1 cellular context compared by ENCODE assay signal in the genomic region with DNA sequence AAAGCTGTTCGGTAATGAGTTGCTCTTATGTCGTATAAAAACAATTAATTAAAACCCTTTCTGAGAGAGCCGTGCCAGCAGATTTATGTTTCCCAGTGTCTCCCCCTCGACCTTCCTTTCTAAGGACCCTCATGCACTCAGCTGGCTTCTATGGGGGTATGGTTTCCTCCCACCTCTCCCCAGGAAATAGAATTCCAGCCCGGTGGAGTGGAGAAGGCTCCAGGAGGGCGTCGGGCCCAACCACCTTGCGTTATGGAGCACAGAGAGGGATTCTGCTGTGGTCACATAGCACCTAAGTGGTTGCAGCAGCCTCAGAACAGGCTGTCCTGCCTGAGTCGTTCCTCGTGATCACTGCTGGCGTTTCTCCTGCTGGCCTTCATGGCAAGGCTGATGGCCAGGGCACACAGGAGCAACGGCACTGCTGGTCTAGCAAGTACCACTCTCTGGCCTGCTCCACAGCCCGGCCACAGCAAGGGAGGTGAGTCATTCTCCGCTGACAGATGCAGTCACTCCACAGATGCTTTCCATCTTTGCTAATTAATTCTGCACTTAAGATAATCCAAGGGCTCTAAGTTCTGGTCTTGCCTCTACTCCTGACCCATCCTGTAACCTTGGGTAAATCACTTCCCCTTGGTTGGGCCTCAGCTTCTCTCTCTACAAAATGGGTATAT.
TF ChIP-seq lines count a peak whose summit lies in the region.

No MANE protein-coding gene starts in this region.

TF ChIP-seq in K562, 482 proteins besides CTCF, POLR2A, EP300 and RAD21 (continued from another document):
- TF ChIP-seq, protein P1, sequence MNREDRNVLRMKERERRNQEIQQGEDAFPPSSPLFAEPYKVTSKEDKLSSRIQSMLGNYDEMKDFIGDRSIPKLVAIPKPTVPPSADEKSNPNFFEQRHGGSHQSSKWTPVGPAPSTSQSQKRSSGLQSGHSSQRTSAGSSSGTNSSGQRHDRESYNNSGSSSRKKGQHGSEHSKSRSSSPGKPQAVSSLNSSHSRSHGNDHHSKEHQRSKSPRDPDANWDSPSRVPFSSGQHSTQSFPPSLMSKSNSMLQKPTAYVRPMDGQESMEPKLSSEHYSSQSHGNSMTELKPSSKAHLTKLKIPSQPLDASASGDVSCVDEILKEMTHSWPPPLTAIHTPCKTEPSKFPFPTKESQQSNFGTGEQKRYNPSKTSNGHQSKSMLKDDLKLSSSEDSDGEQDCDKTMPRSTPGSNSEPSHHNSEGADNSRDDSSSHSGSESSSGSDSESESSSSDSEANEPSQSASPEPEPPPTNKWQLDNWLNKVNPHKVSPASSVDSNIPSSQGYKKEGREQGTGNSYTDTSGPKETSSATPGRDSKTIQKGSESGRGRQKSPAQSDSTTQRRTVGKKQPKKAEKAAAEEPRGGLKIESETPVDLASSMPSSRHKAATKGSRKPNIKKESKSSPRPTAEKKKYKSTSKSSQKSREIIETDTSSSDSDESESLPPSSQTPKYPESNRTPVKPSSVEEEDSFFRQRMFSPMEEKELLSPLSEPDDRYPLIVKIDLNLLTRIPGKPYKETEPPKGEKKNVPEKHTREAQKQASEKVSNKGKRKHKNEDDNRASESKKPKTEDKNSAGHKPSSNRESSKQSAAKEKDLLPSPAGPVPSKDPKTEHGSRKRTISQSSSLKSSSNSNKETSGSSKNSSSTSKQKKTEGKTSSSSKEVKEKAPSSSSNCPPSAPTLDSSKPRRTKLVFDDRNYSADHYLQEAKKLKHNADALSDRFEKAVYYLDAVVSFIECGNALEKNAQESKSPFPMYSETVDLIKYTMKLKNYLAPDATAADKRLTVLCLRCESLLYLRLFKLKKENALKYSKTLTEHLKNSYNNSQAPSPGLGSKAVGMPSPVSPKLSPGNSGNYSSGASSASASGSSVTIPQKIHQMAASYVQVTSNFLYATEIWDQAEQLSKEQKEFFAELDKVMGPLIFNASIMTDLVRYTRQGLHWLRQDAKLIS (CRISPR knock-in tag; IDR thresholded peaks at IDR 0.05): no peak
- peak; percentile 75 for TF ChIP-seq MEIS2 (IDR thresholded peaks at IDR 0.05; ENCODE audit: partially characterized antibody)
- TF ChIP-seq FOSL1 (tag; conservative IDR thresholded peaks at IDR 0.05): peak; percentile 71
- peak; percentile 50; the same call in 1 of the 2 replicates for TF ChIP-seq JUND (IDR thresholded peaks at IDR 0.05; ENCODE audit: borderline replicate concordance, low read depth, low read length)
- peak; percentile 72; the same call in 2 of the 3 replicates for TF ChIP-seq JUND (tag; IDR thresholded peaks at IDR 0.05; ENCODE audit: borderline replicate concordance, low read depth, low read length)
- 0 out of 2 replicates have a peak, but pooled peaks have one; percentile 40 for TF ChIP-seq JUN (IDR thresholded peaks at IDR 0.05; ENCODE audit: borderline replicate concordance, low read depth, low read length)
- TF ChIP-seq JUN (CRISPR knock-in tag; IDR thresholded peaks at IDR 0.05; ENCODE audit: borderline replicate concordance): no peak
- TF ChIP-seq JUNB (CRISPR knock-in tag; conservative IDR thresholded peaks at IDR 0.05): no peak
- TF ChIP-seq ATF3 (IDR thresholded peaks at IDR 0.05): peak; percentile 64
- no peak for TF ChIP-seq ATF3 (CRISPR knock-in tag; conservative IDR thresholded peaks at IDR 0.05)
- TF ChIP-seq, protein P2, sequence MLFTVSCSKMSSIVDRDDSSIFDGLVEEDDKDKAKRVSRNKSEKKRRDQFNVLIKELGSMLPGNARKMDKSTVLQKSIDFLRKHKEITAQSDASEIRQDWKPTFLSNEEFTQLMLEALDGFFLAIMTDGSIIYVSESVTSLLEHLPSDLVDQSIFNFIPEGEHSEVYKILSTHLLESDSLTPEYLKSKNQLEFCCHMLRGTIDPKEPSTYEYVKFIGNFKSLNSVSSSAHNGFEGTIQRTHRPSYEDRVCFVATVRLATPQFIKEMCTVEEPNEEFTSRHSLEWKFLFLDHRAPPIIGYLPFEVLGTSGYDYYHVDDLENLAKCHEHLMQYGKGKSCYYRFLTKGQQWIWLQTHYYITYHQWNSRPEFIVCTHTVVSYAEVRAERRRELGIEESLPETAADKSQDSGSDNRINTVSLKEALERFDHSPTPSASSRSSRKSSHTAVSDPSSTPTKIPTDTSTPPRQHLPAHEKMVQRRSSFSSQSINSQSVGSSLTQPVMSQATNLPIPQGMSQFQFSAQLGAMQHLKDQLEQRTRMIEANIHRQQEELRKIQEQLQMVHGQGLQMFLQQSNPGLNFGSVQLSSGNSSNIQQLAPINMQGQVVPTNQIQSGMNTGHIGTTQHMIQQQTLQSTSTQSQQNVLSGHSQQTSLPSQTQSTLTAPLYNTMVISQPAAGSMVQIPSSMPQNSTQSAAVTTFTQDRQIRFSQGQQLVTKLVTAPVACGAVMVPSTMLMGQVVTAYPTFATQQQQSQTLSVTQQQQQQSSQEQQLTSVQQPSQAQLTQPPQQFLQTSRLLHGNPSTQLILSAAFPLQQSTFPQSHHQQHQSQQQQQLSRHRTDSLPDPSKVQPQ (CRISPR knock-in tag; IDR thresholded peaks at IDR 0.05; ENCODE audit: borderline replicate concordance): no peak
- TF ChIP-seq ESRRA (IDR thresholded peaks at IDR 0.05; ENCODE audit: borderline replicate concordance, low read depth): 0 out of 2 replicates have a peak, but pooled peaks have one; percentile 19
TF ChIP-seq in K562: peak in this region for 7.
